ENCODE assay signal across 36 cellular contexts in the genomic region with DNA sequence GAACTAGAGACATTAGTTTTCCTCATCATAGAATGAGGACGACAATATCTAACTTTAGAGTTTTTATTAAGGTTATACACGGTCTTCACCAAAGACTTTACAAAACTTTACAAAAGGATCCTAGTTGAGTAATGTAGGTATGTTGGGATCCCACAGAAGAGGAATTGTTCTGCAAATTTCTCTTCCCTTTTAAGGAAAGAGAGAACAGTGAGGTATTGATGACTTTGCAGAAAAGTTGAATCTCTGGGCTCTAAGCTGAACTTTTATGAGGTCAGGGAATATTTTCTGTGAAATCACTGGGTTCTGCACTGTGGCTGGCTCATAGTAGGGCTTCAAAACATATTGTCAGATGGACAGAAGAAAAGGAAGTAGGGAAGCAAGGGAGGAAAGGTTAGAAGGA.
"Had no signal": no experiment of that assay in that cellular context is flagged by ENCODE, and none has a peak within 500 bp of the region (broad histone marks: within the 10 kb centered on the region; RNA-seq: fewer than 3 reads in every experiment).

No MANE protein-coding gene starts in this region.

- H3K27ac Mint-ChIP-seq: activated B cell treated with CpG ODN at 0.5 μM for 24 hours; activated CD8-positive, alpha-beta T cell treated with anti-CD3 and anti-CD28 coated beads for 36 hours; activated naive CD8-positive, alpha-beta T cell; activated T-helper 17 cell treated with anti-CD3 and anti-CD28 coated beads, Interleukin-2, amount 50 U/mL, for 72 hours; dendritic cell treated with granulocyte-macrophage colony-stimulating factor and Interleukin-4, amounts not matched to agents 40 ng/mL and 50 ng/mL, for 4 days; effector memory CD8-positive, alpha-beta T cell; T-helper 17 cell; T-helper 2 cell treated with Interferon-gamma antibody and Interleukin-4, amounts not matched to agents 5 μg/mL and 100 μg/mL, for 36 hours had no signal

- H3K27me3 Mint-ChIP-seq: dendritic cell treated with granulocyte-macrophage colony-stimulating factor and Interleukin-4, amounts not matched to agents 40 ng/mL and 50 ng/mL, for 4 days; T-helper 17 cell had no signal

- H3K4me1 Mint-ChIP-seq: activated B cell treated with CpG ODN at 0.5 μM for 24 hours; activated T-helper 17 cell treated with anti-CD3 and anti-CD28 coated beads, Interleukin-2, amount 50 U/mL, for 72 hours; T-helper 17 cell had no signal

- H3K27ac ChIP-seq: brain microvascular endothelial cell, colonic mucosa, dorsolateral prefrontal cortex, esophagus muscularis mucosa, foreskin keratinocyte, gastrocnemius medialis, heart left ventricle, WERI-Rb-1 had no signal

- H3K27me3 ChIP-seq: brain microvascular endothelial cell, colonic mucosa, foreskin keratinocyte, gastrocnemius medialis had no signal

- H3K9me3 Mint-ChIP-seq: activated B cell treated with CpG ODN at 0.5 μM for 24 hours; activated CD8-positive, alpha-beta T cell treated with anti-CD3 and anti-CD28 coated beads for 36 hours; activated T-helper 17 cell treated with anti-CD3 and anti-CD28 coated beads, Interleukin-2, amount 50 U/mL, for 72 hours; dendritic cell treated with granulocyte-macrophage colony-stimulating factor and Interleukin-4, amounts not matched to agents 40 ng/mL and 50 ng/mL, for 4 days; T-helper 2 cell treated with Interferon-gamma antibody and Interleukin-4, amounts not matched to agents 5 μg/mL and 100 μg/mL, for 36 hours had no signal

- H3K36me3 ChIP-seq: brain microvascular endothelial cell, colonic mucosa, esophagus muscularis mucosa, gastrocnemius medialis, heart left ventricle, WERI-Rb-1 had no signal

- H3K4me3 Mint-ChIP-seq: activated B cell treated with CpG ODN at 0.5 μM for 24 hours; activated CD8-positive, alpha-beta T cell treated with anti-CD3 and anti-CD28 coated beads for 36 hours; activated naive CD8-positive, alpha-beta T cell; activated T-cell treated with anti-CD3 and anti-CD28 coated beads, Interleukin-2, amount 50 U/mL, for 4 hours; activated T-helper 17 cell treated with anti-CD3 and anti-CD28 coated beads, Interleukin-2, amount 50 U/mL, for 72 hours; dendritic cell treated with granulocyte-macrophage colony-stimulating factor and Interleukin-4, amounts not matched to agents 40 ng/mL and 50 ng/mL, for 4 days; effector memory CD8-positive, alpha-beta T cell; T-helper 17 cell; T-helper 2 cell treated with Interferon-gamma antibody and Interleukin-4, amounts not matched to agents 5 μg/mL and 100 μg/mL, for 36 hours had no signal

- ATAC-seq: activated CD4-positive, CD25-positive, alpha-beta regulatory T cell treated with anti-CD3 and anti-CD28 coated beads, Interleukin-2, amount 50 U/mL, for 24 hours; activated CD8-positive, alpha-beta T cell treated with anti-CD3 and anti-CD28 coated beads for 36 hours; activated T-cell treated with anti-CD3 and anti-CD28 coated beads, Interleukin-2, amount 50 U/mL, for 4 hours; activated T-helper 17 cell treated with anti-CD3 and anti-CD28 coated beads, Interleukin-2, amount 50 U/mL, for 72 hours; effector memory CD8-positive, alpha-beta T cell; foreskin keratinocyte; gastrocnemius medialis; heart left ventricle; T-helper 17 cell had no signal

- FAIRE-seq: astrocyte, bronchial epithelial cell had no signal

- H3K36me3 Mint-ChIP-seq: activated naive CD8-positive, alpha-beta T cell had no signal

- H3K9me3 ChIP-seq: colonic mucosa, esophagus muscularis mucosa, gastrocnemius medialis, heart left ventricle had no signal

- H3K4me3 ChIP-seq: colonic mucosa, dorsolateral prefrontal cortex, esophagus muscularis mucosa, gastrocnemius medialis, heart left ventricle had no signal

- DNase-seq: activated B cell treated with CpG ODN at 0.5 μM for 24 hours; activated CD4-positive, alpha-beta T cell treated with anti-CD3 and anti-CD28 coated beads for 48 hours; activated CD4-positive, alpha-beta T cell treated with anti-CD3 and anti-CD28 coated beads, Interleukin-2, amount 50 U/mL, for 1 hour; activated CD4-positive, alpha-beta T cell treated with anti-CD3 and anti-CD28 coated beads, Interleukin-2, amount 50 U/mL, for 48 hours; activated CD8-positive, alpha-beta memory T cell treated with anti-CD3 and anti-CD28 coated beads for 24 hours; activated CD8-positive, alpha-beta T cell treated with anti-CD3 and anti-CD28 coated beads for 36 hours; activated effector memory CD4-positive, alpha-beta T cell treated with Interleukin-2 at 50 U/mL for 16 hours; activated gamma-delta T cell treated with Interleukin-2 at 50 U/mL for 16 hours; activated naive CD4-positive, alpha-beta T cell treated with anti-CD3 and anti-CD28 coated beads, Interleukin-2, amount 50 U/mL, for 16 hours; activated naive CD4-positive, alpha-beta T cell treated with Interleukin-2 at 50 U/mL for 16 hours; activated T-cell treated with anti-CD3 and anti-CD28 coated beads, Interleukin-2, amount 50 U/mL, for 4 hours; amniotic stem cell; anterior cingulate cortex; brain microvascular endothelial cell; caudate nucleus; cerebellar nuclear complex; colonic mucosa; dorsolateral prefrontal cortex; effector CD4-positive, alpha-beta T cell; effector memory CD8-positive, alpha-beta T cell; erythroblast; foreskin keratinocyte; gastrocnemius medialis; glutamatergic neuron; heart left ventricle; T-helper 17 cell; T1000; WERI-Rb-1 had no signal

- H3K4me1 ChIP-seq: colonic mucosa, esophagus muscularis mucosa, foreskin keratinocyte, gastrocnemius medialis, heart left ventricle had no signal
